ENCODE assay signal across 9 cellular contexts in the genomic region with DNA sequence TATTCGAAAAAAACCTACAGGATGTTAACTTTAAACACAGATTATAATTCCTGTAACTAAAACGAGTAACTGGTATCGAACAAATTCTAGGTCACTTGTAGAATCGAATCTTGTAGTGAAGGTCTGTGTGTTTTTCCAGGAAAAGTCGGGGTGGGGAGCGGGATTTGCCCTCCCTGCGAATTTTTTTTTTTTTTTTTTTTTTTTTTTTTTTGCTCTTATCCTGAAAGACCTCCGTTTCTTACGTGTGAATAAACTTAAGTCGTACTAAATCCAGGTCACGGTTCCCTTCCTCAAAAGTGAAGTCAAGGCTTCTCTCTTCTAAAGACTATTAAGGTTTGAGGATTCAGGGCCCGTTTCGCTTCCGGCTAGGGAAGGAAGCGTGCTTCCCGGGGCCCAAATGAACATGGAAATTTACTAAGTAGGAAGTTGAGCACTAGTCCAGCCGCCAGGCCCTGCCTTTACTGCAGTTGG. TPM values are rescaled to one million over a fixed set of nuclear protein-coding genes. Genes with fewer than 3 reads are reported as not detected.
DNase-seq lines count a peak whose midpoint lies in the region; ATAC-seq, FAIRE-seq and TF ChIP-seq lines count a peak whose summit lies in the region.
"Had no signal": no experiment of that assay in that cellular context is flagged by ENCODE, and none has a peak within 500 bp of the region (broad histone marks: within the 10 kb centered on the region; RNA-seq: fewer than 3 reads in every experiment).

No MANE protein-coding gene starts in this region.

- H3K27ac ChIP-seq in esophagus squamous epithelium, result peak overlapping the region; percentile 99 to 100 (median 100)

- no peak for ATAC-seq in GM18858 (IDR thresholded peaks at IDR 0.05; ENCODE audit: unreplicated experiment)

- H3K4me1 ChIP-seq in esophagus squamous epithelium, result peaks cover 0 to 48% (median 25%) of the 10 kb centered on the region in 3 donors

- H3K27me3 Mint-ChIP-seq in activated naive CD4-positive, alpha-beta T cell treated with anti-CD3 and anti-CD28 coated beads, Interleukin-2, amount 50 U/mL, for 24 hours, result no peaks in the 10 kb centered on the region

- H3K9me3 ChIP-seq in esophagus squamous epithelium, result no peaks in the 10 kb centered on the region

- peak overlapping the region; percentile 90 for H3K4me3 Mint-ChIP-seq in activated naive CD4-positive, alpha-beta T cell treated with anti-CD3 and anti-CD28 coated beads, Interleukin-2, amount 50 U/mL, for 24 hours

- TF ChIP-seq POLR2A in esophagus squamous epithelium (IDR thresholded peaks at IDR 0.05), result no peak

- WGBS in esophagus squamous epithelium, 2 donors, result 0% methylated on average over 11 to 12 of the region's 17 CpGs

- no peak for FAIRE-seq in frontal cortex (lab: Jason Lieb, UNC)
- FAIRE-seq: islet of Langerhans had no signal

- DNase-seq in activated naive CD4-positive, alpha-beta T cell treated with Interleukin-2 at 50 U/mL for 16 hours, result no peak
- DNase-seq in SKM-1 (lab: John Stamatoyannopoulos, UW; ENCODE audit: unreplicated experiment) (peak; percentile 64), esophagus squamous epithelium (lab: John Stamatoyannopoulos, UW) (no peak), pons (ENCODE audit: low spot score) (peak; percentile 82), frontal cortex (ENCODE audit: low spot score in 2 of 2) (no peak), COLO829 (ENCODE audit: low spot score) (no peak)

- H3K9me3 Mint-ChIP-seq in activated naive CD4-positive, alpha-beta T cell treated with anti-CD3 and anti-CD28 coated beads, Interleukin-2, amount 50 U/mL, for 24 hours, result no peaks in the 10 kb centered on the region

- no peaks in the 10 kb centered on the region for H3K36me3 ChIP-seq in esophagus squamous epithelium

- H3K4me1 Mint-ChIP-seq in activated naive CD4-positive, alpha-beta T cell treated with anti-CD3 and anti-CD28 coated beads, Interleukin-2, amount 50 U/mL, for 24 hours, result peaks cover 39% of the 10 kb centered on the region

- peak overlapping the region; percentile 76 to 92 (median 90) for H3K4me3 ChIP-seq in esophagus squamous epithelium

- H3K36me3 Mint-ChIP-seq in activated naive CD4-positive, alpha-beta T cell treated with anti-CD3 and anti-CD28 coated beads, Interleukin-2, amount 50 U/mL, for 24 hours, result no peaks in the 10 kb centered on the region

- peak overlapping the region; percentile 95 for H3K27ac Mint-ChIP-seq in activated naive CD4-positive, alpha-beta T cell treated with anti-CD3 and anti-CD28 coated beads, Interleukin-2, amount 50 U/mL, for 24 hours

- TF ChIP-seq CTCF in esophagus squamous epithelium (IDR thresholded peaks at IDR 0.05), result no peak

- intact Hi-C loops in esophagus squamous epithelium (cut with DNase I), result no loop called here

- no peaks in the 10 kb centered on the region for H3K27me3 ChIP-seq in esophagus squamous epithelium

RNA-seq across cellular contexts. Expression of a gene that starts 0.8 kb away (rescaled TPM):
- 10 to 100 TPM; 32.8 to 56.1 (median 39.9) TPM for total RNA-seq in esophagus squamous epithelium
- total RNA-seq in frontal cortex, result 77.5 TPM

Comparison
In these comparisons a context has a peak if more than half of its experiments do, and no peak if none do; other contexts are left out.
1. DNase-seq: peak in SKM-1 (single experiment) and pons (single experiment); none in activated naive CD4-positive, alpha-beta T cell treated with Interleukin-2 at 50 U/mL for 16 hours (single experiment), esophagus squamous epithelium (single experiment), frontal cortex (0 of 2) and COLO829 (single experiment).